ENCODE assay signal across 10 cellular contexts in the genomic region with DNA sequence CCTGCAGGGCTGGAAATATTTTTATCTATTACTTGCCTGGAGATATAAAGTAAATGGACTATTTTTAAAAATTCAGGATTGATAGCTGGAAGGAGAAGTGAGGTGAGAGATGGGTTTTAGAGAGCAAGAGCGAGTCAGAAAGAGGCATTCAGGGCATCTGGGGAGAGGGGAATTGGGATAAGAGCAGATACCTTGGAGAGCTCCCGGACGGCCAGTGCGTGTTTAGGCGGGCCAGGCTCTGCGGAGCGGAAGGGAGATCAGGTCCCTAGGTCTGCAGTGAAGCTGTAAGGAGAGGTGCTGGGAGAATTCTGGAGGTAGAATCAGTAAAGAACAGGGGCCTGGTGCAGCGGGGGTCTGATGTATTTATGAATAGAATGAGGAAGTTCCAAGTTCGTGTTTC. TPM values are rescaled to one million over a fixed set of nuclear protein-coding genes. Genes with fewer than 3 reads are reported as not detected.
DNase-seq lines count a peak whose midpoint lies in the region; ATAC-seq and TF ChIP-seq lines count a peak whose summit lies in the region.
"Had no signal": no experiment of that assay in that cellular context is flagged by ENCODE, and none has a peak within 500 bp of the region (broad histone marks: within the 10 kb centered on the region; RNA-seq: fewer than 3 reads in every experiment).

No MANE protein-coding gene starts in this region.

- H2BK5ac ChIP-seq in mesendoderm (ENCODE audit: low read length), result no peak overlapping the region

- no peak overlapping the region for H3K18ac ChIP-seq in mesendoderm (ENCODE audit: low read length)

- peaks cover 46% of the 10 kb centered on the region for H3K4me1 ChIP-seq in CD8-positive, alpha-beta T cell (ENCODE audit: insufficient read depth, low read length)
- H3K4me1 ChIP-seq in mesendoderm (ENCODE audit: control insufficient read depth, low read depth, low read length), result peaks cover 13% of the 10 kb centered on the region

- H3K27me3 ChIP-seq in CD8-positive, alpha-beta T cell (ENCODE audit: insufficient read depth, low read length), result no peaks in the 10 kb centered on the region
- H3K27me3 ChIP-seq in mesendoderm (ENCODE audit: insufficient read depth, low read length, poor library complexity), result no peaks in the 10 kb centered on the region

- no peak overlapping the region for H3K4me3 ChIP-seq in CD8-positive, alpha-beta T cell (ENCODE audit: low read depth, low read length)
- no peak overlapping the region for H3K4me3 ChIP-seq in cardiac fibroblast (replicated peaks in 1 of 2; ENCODE audit: low read depth in 2 of 2, low read length in 2 of 2)
- H3K4me3 ChIP-seq in mesendoderm (ENCODE audit: low read length), result no peak overlapping the region
- H3K4me3 ChIP-seq: heart right ventricle had no signal

- no peak overlapping the region for H4K5ac ChIP-seq in mesendoderm (ENCODE audit: low read length)

- no peaks in the 10 kb centered on the region for H3K9me3 ChIP-seq in CD8-positive, alpha-beta T cell (ENCODE audit: low read length)
- H3K9me3 ChIP-seq: heart right ventricle had no signal

- H3K27me3 Mint-ChIP-seq in CD8-positive, alpha-beta T cell (ENCODE audit: low read depth), result no peaks in the 10 kb centered on the region

- no CpG with 5 or more reads among the region's 9 CpGs for WGBS in mesendoderm (ENCODE audit: extremely low coverage, insufficient coverage, low lambda C conversion rate)

- intact Hi-C loops in CD8-positive, alpha-beta T cell (cut with DNase I, micrococcal nuclease), result loop anchor here in 1 of 2 experiments (5.0 kb wide), 1 partner anchor 131 kb away; a partner anchor contains a TSS

- no peak for ATAC-seq in CD8-positive, alpha-beta T cell
- ATAC-seq in HG02884 (IDR thresholded peaks at IDR 0.05; ENCODE audit: unreplicated experiment), result no peak

- H3K9me3 Mint-ChIP-seq in CD8-positive, alpha-beta T cell, result no peaks in the 10 kb centered on the region

- no peak overlapping the region for H3K4me3 Mint-ChIP-seq in CD8-positive, alpha-beta T cell

- no peak overlapping the region for H4K8ac ChIP-seq in mesendoderm (ENCODE audit: low read depth, low read length)

- no peak overlapping the region for H3K4me2 ChIP-seq in mesendoderm (ENCODE audit: low read length)

- H3K36me3 ChIP-seq in CD8-positive, alpha-beta T cell (ENCODE audit: insufficient read depth, low read length), result no peaks in the 10 kb centered on the region
- no peaks in the 10 kb centered on the region for H3K36me3 ChIP-seq in mesendoderm (ENCODE audit: control insufficient read depth, insufficient read depth, low read length)
- H3K36me3 ChIP-seq: heart right ventricle had no signal

- no peak overlapping the region for H3K27ac ChIP-seq in CD8-positive, alpha-beta T cell (ENCODE audit: low read depth, low read length)
- H3K27ac ChIP-seq in mesendoderm (ENCODE audit: low read depth, low read length), result no peak overlapping the region
- H3K27ac ChIP-seq: heart right ventricle had no signal

- no peak for DNase-seq in CD8-positive, alpha-beta T cell
- peak; percentile 45 for DNase-seq in M059J (ENCODE audit: low read depth)
- DNase-seq in cardiac fibroblast (ENCODE audit: low read depth in 2 of 2), result peak; percentile 38 to 51
- DNase-seq in mesendoderm, result peak; percentile 77
- no peak for DNase-seq in stimulated activated CD4-positive, alpha-beta T cell treated with anti-CD3 and anti-CD28 coated beads, Interleukin-1b, Interleukin-23, amount 100 ng/mL, for 48 hours
- no peak for DNase-seq in anterior cingulate cortex (lab: John Stamatoyannopoulos, UW)
- no peak for DNase-seq in stimulated activated CD4-positive, alpha-beta T cell treated with anti-CD3 and anti-CD28 coated beads, Interleukin-2, amount 100 ng/mL, for 48 hours
- DNase-seq: NCI-H1930 had no signal

- H3K79me1 ChIP-seq in mesendoderm (ENCODE audit: low read length), result no peaks in the 10 kb centered on the region

- POLR2A ChIA-PET in CD8-positive, alpha-beta T cell (lab: Charles Lee), result interaction anchor here (0.6 to 1.2 kb wide), 4 partner anchors 14 to 140 kb away, joined by 3 to 5 read pairs (median 4); a partner anchor contains a TSS

- CTCF ChIA-PET in CD8-positive, alpha-beta T cell (lab: Charles Lee), result interaction anchor here (0.6 to 6.8 kb wide), 3 partner anchors 14 to 146 kb away, joined by 3 to 54 read pairs (median 3); no protein-coding TSS in a partner anchor

- no peak for TF ChIP-seq CTCF in CD8-positive, alpha-beta T cell (IDR thresholded peaks at IDR 0.05)
- TF ChIP-seq CTCF in cardiac fibroblast (IDR thresholded peaks at IDR 0.05; ENCODE audit: low read depth, low read length), result no peak

- H3K36me3 Mint-ChIP-seq in CD8-positive, alpha-beta T cell, result peaks cover 12% of the 10 kb centered on the region

- H3K79me2 ChIP-seq in mesendoderm (ENCODE audit: control insufficient read depth, insufficient read depth, low read length), result no peaks in the 10 kb centered on the region

- H2AK5ac ChIP-seq in mesendoderm (ENCODE audit: low read length), result no peak overlapping the region

- H3K56ac ChIP-seq in mesendoderm (ENCODE audit: low read length), result no peak overlapping the region

- no peak overlapping the region for H3K9ac ChIP-seq in mesendoderm (ENCODE audit: low read length)

- H3K4me1 Mint-ChIP-seq in CD8-positive, alpha-beta T cell (ENCODE audit: low read depth), result peaks cover 90% of the 10 kb centered on the region

- no peak overlapping the region for H3K23ac ChIP-seq in mesendoderm (ENCODE audit: low read length)

- H2BK120ac ChIP-seq in mesendoderm (ENCODE audit: low read depth, low read length), result no peak overlapping the region

- no peak overlapping the region for H2BK15ac ChIP-seq in mesendoderm (replicated peaks; ENCODE audit: low read depth)

- peak overlapping the region; percentile 22 for H3K27ac Mint-ChIP-seq in CD8-positive, alpha-beta T cell

- no peak overlapping the region for H3K4ac ChIP-seq in mesendoderm (ENCODE audit: low read depth, low read length)

RNA-seq across cellular contexts. Expression of a gene that starts 47.4 kb away (rescaled TPM):
- total RNA-seq in CD8-positive, alpha-beta T cell, result 1 to 10 TPM; 5.3 to 6.3 TPM
- 102 and 121 TPM in 2 replicates for total RNA-seq in M059J (2014; rRNA removed; shearing (Covaris generic))
- polyA plus RNA-seq in mesendoderm (2013, experiment 1 of 2), result 55.2 TPM
- 54.8 TPM for polyA plus RNA-seq in mesendoderm (2013, experiment 2 of 2)

Comparison
In these comparisons a context has a peak if more than half of its experiments do, and no peak if none do; other contexts are left out.
1. DNase-seq: peak in M059J (single experiment), cardiac fibroblast (2 of 2) and mesendoderm (single experiment); none in CD8-positive, alpha-beta T cell (0 of 7), stimulated activated CD4-positive, alpha-beta T cell treated with anti-CD3 and anti-CD28 coated beads, Interleukin-1b, Interleukin-23, amount 100 ng/mL, for 48 hours (single experiment), anterior cingulate cortex (0 of 58) and stimulated activated CD4-positive, alpha-beta T cell treated with anti-CD3 and anti-CD28 coated beads, Interleukin-2, amount 100 ng/mL, for 48 hours (0 of 2).
2. RNA of a gene that starts 47.4 kb away (total RNA-seq): 102 to 121 TPM in M059J; 5.3 to 6.3 TPM in CD8-positive, alpha-beta T cell; every median in the first group is over 10 times any median in the second.